10 cellular contexts compared by ENCODE assay signal in the genomic region with DNA sequence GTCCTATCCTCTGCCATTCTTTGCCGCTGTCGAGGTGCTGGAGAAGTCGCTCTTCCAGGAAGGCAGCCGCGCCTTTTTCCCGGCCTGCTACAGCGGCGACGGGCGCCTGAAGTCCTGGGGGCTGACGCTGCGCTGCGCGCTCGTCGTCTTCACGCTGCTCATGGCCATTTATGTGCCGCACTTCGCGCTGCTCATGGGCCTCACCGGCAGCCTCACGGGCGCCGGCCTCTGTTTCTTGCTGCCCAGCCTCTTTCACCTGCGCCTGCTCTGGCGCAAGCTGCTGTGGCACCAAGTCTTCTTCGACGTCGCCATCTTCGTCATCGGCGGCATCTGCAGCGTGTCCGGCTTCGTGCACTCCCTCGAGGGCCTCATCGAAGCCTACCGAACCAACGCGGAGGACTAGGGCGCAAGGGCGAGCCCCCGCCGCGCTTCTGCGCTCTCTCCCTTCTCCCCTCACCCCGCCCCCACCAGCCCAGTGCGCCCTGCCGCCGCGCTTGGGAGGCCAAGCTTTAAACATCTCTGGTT. TPM values are rescaled to one million over a fixed set of nuclear protein-coding genes. Genes with fewer than 3 reads are reported as not detected.
DNase-seq lines count a peak whose midpoint lies in the region; ATAC-seq, FAIRE-seq and TF ChIP-seq lines count a peak whose summit lies in the region.
"Had no signal": no experiment of that assay in that cellular context is flagged by ENCODE, and none has a peak within 500 bp of the region (broad histone marks: within the 10 kb centered on the region; RNA-seq: fewer than 3 reads in every experiment).

No MANE protein-coding gene starts in this region.

- H3K4me3 ChIP-seq in HUES6 (ENCODE audit: low read depth, low read length) (peak overlapping the region; percentile 66), astrocyte (ENCODE audit: insufficient read depth, low read depth, low read length) (no peak overlapping the region)
- H3K4me3 ChIP-seq: MG63 had no signal

- H3K4me1 ChIP-seq in HUES6 (ENCODE audit: control insufficient read depth, insufficient read depth, low read length): peaks cover 41% of the 10 kb centered on the region
- peaks cover 3% of the 10 kb centered on the region for H3K4me1 ChIP-seq in astrocyte (ENCODE audit: insufficient read depth, low read length)

- TF ChIP-seq CTCF in D721Med (IDR thresholded peaks at IDR 0.05; ENCODE audit: insufficient read depth, missing control alignments) (no peak), astrocyte (IDR thresholded peaks at IDR 0.05; ENCODE audit: insufficient read depth, low read depth, low read length) (no peak)

- no peak overlapping the region for H3K4me2 ChIP-seq in astrocyte (ENCODE audit: low read length)

- H3K27ac Mint-ChIP-seq in astrocyte (ENCODE audit: unreplicated experiment): peak overlapping the region; percentile 83
- no peak overlapping the region for H3K27ac Mint-ChIP-seq in natural killer cell treated with Interleukin-12 subunit alpha and Interleukin-12 subunit beta and Interleukin-15 and Interleukin-18, amount 100 ng/mL, for 72 hours

- H3K27ac ChIP-seq in HUES6 (ENCODE audit: low read depth, low read length) (no peak overlapping the region), astrocyte (ENCODE audit: low read depth, low read length) (no peak overlapping the region)

- H4K20me1 ChIP-seq in astrocyte (ENCODE audit: insufficient read depth, low read length): peaks cover 12% of the 10 kb centered on the region

- no peak overlapping the region for H2AFZ ChIP-seq in astrocyte (ENCODE audit: low read depth, low read length)

- no peaks in the 10 kb centered on the region for H3K79me2 ChIP-seq in astrocyte (ENCODE audit: insufficient read depth, low read length)

- H3K9me3 ChIP-seq in HUES6 (ENCODE audit: control insufficient read depth, insufficient read depth, low read depth, low read length): no peaks in the 10 kb centered on the region
- H3K9me3 ChIP-seq in astrocyte (ENCODE audit: insufficient read depth, low read depth, low read length): peaks cover 9% of the 10 kb centered on the region
- H3K9me3 ChIP-seq: MG63 had no signal

- H3K9me3 Mint-ChIP-seq in astrocyte (ENCODE audit: unreplicated experiment): peaks cover 42% of the 10 kb centered on the region
- H3K9me3 Mint-ChIP-seq in natural killer cell treated with Interleukin-12 subunit alpha and Interleukin-12 subunit beta and Interleukin-15 and Interleukin-18, amount 100 ng/mL, for 72 hours: no peaks in the 10 kb centered on the region

- DNase-seq in D721Med (ENCODE audit: insufficient read length, low spot score) (peak; percentile 22), astrocyte (ENCODE audit: low read depth) (no peak), NCI-H526 (lab: John Stamatoyannopoulos, UW) (no peak), NK-92 (lab: John Stamatoyannopoulos, UW; ENCODE audit: unreplicated experiment) (no peak)
- DNase-seq in natural killer cell treated with Interleukin-12 subunit alpha and Interleukin-12 subunit beta and Interleukin-15 and Interleukin-18, amount 100 ng/mL, for 72 hours (ENCODE audit: low spot score): no peak
- DNase-seq: MG63 had no signal

- FAIRE-seq in D721Med (lab: Jason Lieb, UNC) (no peak), astrocyte (lab: Jason Lieb, UNC) (no peak)

- H3K4me3 Mint-ChIP-seq in astrocyte (ENCODE audit: unreplicated experiment): no peak overlapping the region
- peak overlapping the region; percentile 71 for H3K4me3 Mint-ChIP-seq in natural killer cell treated with Interleukin-12 subunit alpha and Interleukin-12 subunit beta and Interleukin-15 and Interleukin-18, amount 100 ng/mL, for 72 hours

- H3K9ac ChIP-seq in HUES6 (ENCODE audit: low read length) (no peak overlapping the region), astrocyte (ENCODE audit: low read length) (no peak overlapping the region)

- H3K27me3 Mint-ChIP-seq in astrocyte (ENCODE audit: low read depth, unreplicated experiment): peaks cover 82% of the 10 kb centered on the region
- peaks cover 68 to 78% of the 10 kb centered on the region in 2 donors for H3K27me3 Mint-ChIP-seq in natural killer cell treated with Interleukin-12 subunit alpha and Interleukin-12 subunit beta and Interleukin-15 and Interleukin-18, amount 100 ng/mL, for 72 hours

- no peak for ATAC-seq in natural killer cell treated with Interleukin-12 subunit alpha and Interleukin-12 subunit beta and Interleukin-15 and Interleukin-18, amount 100 ng/mL, for 72 hours
- ATAC-seq in GM21529 (IDR thresholded peaks at IDR 0.05; ENCODE audit: unreplicated experiment): no peak
- ATAC-seq: Panc1 had no signal

- H3K36me3 ChIP-seq in HUES6 (ENCODE audit: control insufficient read depth, insufficient read depth, low read length) (no peaks in the 10 kb centered on the region), astrocyte (ENCODE audit: insufficient read depth, low read length) (no peaks in the 10 kb centered on the region)
- H3K36me3 ChIP-seq: MG63 had no signal

- H3K27me3 ChIP-seq in HUES6 (ENCODE audit: control insufficient read depth, insufficient read depth, low read length) (peaks cover 100% of the 10 kb centered on the region), astrocyte (ENCODE audit: insufficient read depth, low read length) (peaks cover 92% of the 10 kb centered on the region)

- H3K4me1 Mint-ChIP-seq in astrocyte (ENCODE audit: low read depth, unreplicated experiment): peaks cover 2% of the 10 kb centered on the region
- peaks cover 49 to 58% of the 10 kb centered on the region in 2 donors for H3K4me1 Mint-ChIP-seq in natural killer cell treated with Interleukin-12 subunit alpha and Interleukin-12 subunit beta and Interleukin-15 and Interleukin-18, amount 100 ng/mL, for 72 hours (ENCODE audit: low read depth in 2 of 2)

- peaks cover 5% of the 10 kb centered on the region for H3K36me3 Mint-ChIP-seq in astrocyte (ENCODE audit: low read depth, unreplicated experiment)
- peaks cover 5% of the 10 kb centered on the region for H3K36me3 Mint-ChIP-seq in natural killer cell treated with Interleukin-12 subunit alpha and Interleukin-12 subunit beta and Interleukin-15 and Interleukin-18, amount 100 ng/mL, for 72 hours

RNA-seq across cellular contexts. Expression of gene SLC32A1, which starts 4.0 kb away (rescaled TPM):
- total RNA-seq in astrocyte: not detected in 2 replicates
- not detected for total RNA-seq in natural killer cell treated with Interleukin-12 subunit alpha and Interleukin-12 subunit beta and Interleukin-15 and Interleukin-18, amount 100 ng/mL, for 72 hours
- total RNA-seq: epithelial cell of proximal tubule had no signal

RNA-seq across cellular contexts. Expression of gene ACTR5, which starts 20.0 kb away (rescaled TPM):
- 3.7 and 4.0 TPM in 2 replicates for total RNA-seq in astrocyte
- total RNA-seq in natural killer cell treated with Interleukin-12 subunit alpha and Interleukin-12 subunit beta and Interleukin-15 and Interleukin-18, amount 100 ng/mL, for 72 hours: 10 to 100 TPM in 1 of 2 donors, 1 to 10 TPM in 1; 9.6 to 13.8 TPM
